ENCODE assay signal across 1 cellular context in genomic region chr12:108964391-108965166, GRCh38.
A peak's percentile ranks its signal among the peaks of the same experiment; 100 is the strongest.
TF ChIP-seq lines count a peak whose summit lies in the region.

No MANE protein-coding gene starts in this region.

TF ChIP-seq in HepG2, 621 proteins besides CTCF, POLR2A, EP300 and RAD21 (continued from another document):
- no peak for TF ChIP-seq FOXP4 (CRISPR knock-in tag; IDR thresholded peaks at IDR 0.05)
- TF ChIP-seq JUN (CRISPR knock-in tag; IDR thresholded peaks at IDR 0.05), result no peak
- TF ChIP-seq ZKSCAN8 (CRISPR knock-in tag; IDR thresholded peaks at IDR 0.05; ENCODE audit: borderline replicate concordance), result peak; percentile 65; the same call in 1 of the 2 replicates
- no peak for TF ChIP-seq ZNF350 (CRISPR knock-in tag; IDR thresholded peaks at IDR 0.05; ENCODE audit: borderline replicate concordance, low read depth)
- no peak for TF ChIP-seq ZNF737 (CRISPR knock-in tag; IDR thresholded peaks at IDR 0.05; ENCODE audit: borderline replicate concordance)
